Comparison of ENCODE assay signal across 1 cellular context in the genomic region with DNA sequence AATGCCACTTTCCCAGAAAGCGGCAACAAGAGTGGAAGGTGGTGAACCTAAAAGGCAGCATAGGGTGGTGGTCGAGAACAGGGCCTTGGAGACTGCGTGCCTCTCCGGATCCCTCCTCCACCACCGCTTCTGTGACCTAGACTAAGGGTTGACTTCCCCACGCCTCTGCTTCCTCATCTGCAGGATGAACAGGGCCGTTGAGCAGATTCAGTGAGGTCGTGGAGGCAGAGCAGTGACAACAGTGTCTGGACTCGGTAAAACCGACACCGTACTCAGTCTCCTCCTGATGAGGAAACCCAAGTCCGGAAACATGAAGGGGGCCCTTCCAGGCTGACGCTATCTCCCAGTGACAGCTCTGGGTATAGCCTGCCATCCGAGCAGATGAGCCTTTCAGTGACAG.
TF ChIP-seq lines count a peak whose summit lies in the region.

No MANE protein-coding gene starts in this region.

TF ChIP-seq in GM23338, 12 proteins besides CTCF, POLR2A, EP300 and RAD21 (continued from another document):
- no peak for TF ChIP-seq JUNB (IDR thresholded peaks at IDR 0.05; ENCODE audit: unreplicated experiment)
- TF ChIP-seq, protein P1, sequence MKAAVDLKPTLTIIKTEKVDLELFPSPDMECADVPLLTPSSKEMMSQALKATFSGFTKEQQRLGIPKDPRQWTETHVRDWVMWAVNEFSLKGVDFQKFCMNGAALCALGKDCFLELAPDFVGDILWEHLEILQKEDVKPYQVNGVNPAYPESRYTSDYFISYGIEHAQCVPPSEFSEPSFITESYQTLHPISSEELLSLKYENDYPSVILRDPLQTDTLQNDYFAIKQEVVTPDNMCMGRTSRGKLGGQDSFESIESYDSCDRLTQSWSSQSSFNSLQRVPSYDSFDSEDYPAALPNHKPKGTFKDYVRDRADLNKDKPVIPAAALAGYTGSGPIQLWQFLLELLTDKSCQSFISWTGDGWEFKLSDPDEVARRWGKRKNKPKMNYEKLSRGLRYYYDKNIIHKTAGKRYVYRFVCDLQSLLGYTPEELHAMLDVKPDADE (IDR thresholded peaks at IDR 0.05): no peak
- no peak for TF ChIP-seq ZNF331 (CRISPR knock-in tag; IDR thresholded peaks at IDR 0.05; ENCODE audit: low read depth)
- no peak for TF ChIP-seq CREB1 (CRISPR knock-in tag; IDR thresholded peaks at IDR 0.05; ENCODE audit: low read depth)
- no peak for TF ChIP-seq POLR2AphosphoS5 (IDR thresholded peaks at IDR 0.05; ENCODE audit: low read depth)
- TF ChIP-seq EZH2 (IDR thresholded peaks at IDR 0.05; ENCODE audit: low read depth, unreplicated experiment): no peak
